Comparison of ENCODE assay signal across 12 cellular contexts in genomic region chr2:114442545-114442944, GRCh38. TPM values are rescaled to one million over a fixed set of nuclear protein-coding genes. Genes with fewer than 3 reads are reported as not detected.
DNase-seq lines count a peak whose midpoint lies in the region; ATAC-seq and TF ChIP-seq lines count a peak whose summit lies in the region.
"Had no signal": no experiment of that assay in that cellular context is flagged by ENCODE, and none has a peak within 500 bp of the region (broad histone marks: within the 10 kb centered on the region; RNA-seq: fewer than 3 reads in every experiment).

TSS of gene DPP10 (plus strand) at chr2:114442641.

- H3K9me3 Mint-ChIP-seq in endodermal cell, result no peaks in the 10 kb centered on the region
- H3K9me3 Mint-ChIP-seq: activated T-cell treated with anti-CD3 and anti-CD28 coated beads, Interleukin-2, amount 50 U/mL, for 72 hours had no signal

- H3K36me3 ChIP-seq in NT2/D1 (ENCODE audit: insufficient read depth, insufficient read length, low read length) (no peaks in the 10 kb centered on the region), endodermal cell (ENCODE audit: control insufficient read depth, insufficient read depth, low read length) (no peaks in the 10 kb centered on the region)
- H3K36me3 ChIP-seq: suprapubic skin had no signal

- DNase-seq in activated CD4-positive, alpha-beta T cell treated with anti-CD3 and anti-CD28 coated beads for 48 hours, result peak; percentile 7
- DNase-seq in activated CD4-positive, alpha-beta T cell treated with anti-CD3 and anti-CD28 coated beads, Interleukin-2, amount 50 U/mL, for 4 hours, result no peak
- peak; percentile 39 for DNase-seq in NT2/D1 (ENCODE audit: low read depth, low spot score)
- DNase-seq in endodermal cell, result peak; percentile 92
- peak; percentile 4 for DNase-seq in renal cortical epithelial cell (ENCODE audit: low read depth)
- no peak for DNase-seq in NCI-H524 treated with DMSO at 0.1 percent for 48 hours (lab: John Stamatoyannopoulos, UW)
- DNase-seq: activated T-cell treated with anti-CD3 and anti-CD28 coated beads, Interleukin-2, amount 50 U/mL, for 72 hours had no signal

- no peak within 1 kb of the TSS for H3K9ac ChIP-seq in NT2/D1 (ENCODE audit: insufficient read length, low read depth)
- no peak within 1 kb of the TSS for H3K9ac ChIP-seq in endodermal cell (ENCODE audit: extremely low read depth, low read length, poor library complexity, severe bottlenecking)

- H3K27me3 Mint-ChIP-seq in endodermal cell (ENCODE audit: insufficient read depth), result no peaks in the 10 kb centered on the region

- H3K4me3 ChIP-seq in NT2/D1 (ENCODE audit: insufficient read length, low read depth) (no peak within 1 kb of the TSS), endodermal cell (ENCODE audit: low read length) (no peak within 1 kb of the TSS)
- H3K4me3 ChIP-seq: lung, suprapubic skin had no signal

- no peak within 1 kb of the TSS for H3K27ac ChIP-seq in endodermal cell (ENCODE audit: low read depth, low read length)
- H3K27ac ChIP-seq: suprapubic skin had no signal

- WGBS in endodermal cell (ENCODE audit: insufficient coverage in 1 of 2, insufficient read length in 1 of 2), 2 experiments, result 29 to 33% methylated on average over 5 to 6 of the region's 6 CpGs

- no peaks in the 10 kb centered on the region for H3K4me1 Mint-ChIP-seq in endodermal cell

- H3K4me3 Mint-ChIP-seq in endodermal cell, result no peak within 1 kb of the TSS
- H3K4me3 Mint-ChIP-seq: activated T-cell treated with anti-CD3 and anti-CD28 coated beads, Interleukin-2, amount 50 U/mL, for 72 hours had no signal

- H3K27me3 ChIP-seq in NT2/D1 (ENCODE audit: insufficient read depth, insufficient read length) (no peaks in the 10 kb centered on the region), endodermal cell (ENCODE audit: control insufficient read depth, insufficient read depth, low read length, poor library complexity, severe bottlenecking) (no peaks in the 10 kb centered on the region)
- H3K27me3 ChIP-seq: suprapubic skin had no signal

- no peak within 1 kb of the TSS for H3K27ac Mint-ChIP-seq in endodermal cell
- H3K27ac Mint-ChIP-seq: activated T-cell treated with anti-CD3 and anti-CD28 coated beads, Interleukin-2, amount 50 U/mL, for 72 hours had no signal

- ATAC-seq in HG03432 (IDR thresholded peaks at IDR 0.05; ENCODE audit: unreplicated experiment) (no peak), HG03025 (IDR thresholded peaks at IDR 0.05; ENCODE audit: low FRiP score, unreplicated experiment) (no peak)
- ATAC-seq: activated T-cell treated with anti-CD3 and anti-CD28 coated beads, Interleukin-2, amount 50 U/mL, for 72 hours had no signal

- H3K4me1 ChIP-seq in NT2/D1 (ENCODE audit: insufficient read depth, insufficient read length) (no peaks in the 10 kb centered on the region), endodermal cell (ENCODE audit: control insufficient read depth, insufficient read depth, low read length) (no peaks in the 10 kb centered on the region)
- H3K4me1 ChIP-seq: suprapubic skin had no signal

- H3K9me3 ChIP-seq in NT2/D1 (ENCODE audit: insufficient read depth, low read length), result no peaks in the 10 kb centered on the region
- no peaks in the 10 kb centered on the region for H3K9me3 ChIP-seq in endodermal cell (ENCODE audit: control insufficient read depth, low read length)
- H3K9me3 ChIP-seq: suprapubic skin had no signal

- no peak for TF ChIP-seq CTCF in endodermal cell (conservative IDR thresholded peaks at IDR 0.05)

- no peaks in the 10 kb centered on the region for H3K36me3 Mint-ChIP-seq in endodermal cell (ENCODE audit: low read depth)

RNA-seq across cellular contexts. Expression of gene DPP10, which starts in this region (rescaled TPM):
- total RNA-seq in endodermal cell, result 10 to 100 TPM in 1 of 2 donors, 1 to 10 TPM in 1; 8.2 to 19.2 TPM
- polyA plus RNA-seq in endodermal cell (2013, experiment 1 of 2), result 13.9 TPM
- 15.8 TPM for polyA plus RNA-seq in endodermal cell (2013, experiment 2 of 2)
- not detected in 2 replicates for total RNA-seq in renal cortical epithelial cell
- total RNA-seq: activated T-cell treated with anti-CD3 and anti-CD28 coated beads, Interleukin-2, amount 50 U/mL, for 72 hours had no signal
- polyA plus RNA-seq: AG04450 had no signal

Comparison
In these comparisons a context has a peak if more than half of its experiments do, and no peak if none do; other contexts are left out.
1. DNase-seq: peak in activated CD4-positive, alpha-beta T cell treated with anti-CD3 and anti-CD28 coated beads for 48 hours (single experiment), NT2/D1 (single experiment) and endodermal cell (single experiment); none in activated CD4-positive, alpha-beta T cell treated with anti-CD3 and anti-CD28 coated beads, Interleukin-2, amount 50 U/mL, for 4 hours (0 of 2) and NCI-H524 treated with DMSO at 0.1 percent for 48 hours (single experiment).
2. Peak in DNase-seq in renal cortical epithelial cell; RNA of the gene not detected or under 1 TPM.